ENCODE assay signal across 1 cellular context in the genomic region with DNA sequence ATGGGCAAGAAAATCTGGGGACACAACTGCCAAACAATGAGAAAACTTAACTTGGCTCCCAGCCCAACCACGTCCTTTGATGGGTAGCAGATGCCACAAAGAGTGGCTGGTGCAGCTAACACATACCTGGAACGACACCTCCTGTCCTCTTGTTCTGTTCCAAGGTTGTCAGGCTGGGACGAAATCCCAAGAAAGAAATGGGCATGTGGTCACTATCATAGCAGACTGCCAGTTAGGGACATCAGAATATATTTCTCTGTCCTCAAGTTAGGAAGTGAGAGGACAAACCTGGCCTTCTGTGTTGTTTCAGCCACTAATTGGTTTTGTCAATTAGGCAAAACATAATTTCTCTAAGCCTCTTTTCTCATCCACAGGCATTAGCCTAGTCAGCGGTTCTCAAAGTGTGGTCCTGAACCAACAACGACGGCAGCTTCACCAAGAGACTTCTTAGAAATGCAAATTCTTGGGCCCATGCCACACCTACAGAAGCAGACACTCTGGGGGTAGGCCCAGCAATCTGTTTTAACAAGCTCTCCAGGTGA.
A peak's percentile ranks its signal among the peaks of the same experiment; 100 is the strongest.
TF ChIP-seq lines count a peak whose summit lies in the region.

No MANE protein-coding gene starts in this region.

TF ChIP-seq in GM12878, 131 proteins besides CTCF, POLR2A, EP300 and RAD21 (continued from another document and continues in another):
- no peak for TF ChIP-seq RB1 (IDR thresholded peaks at IDR 0.05; ENCODE audit: borderline replicate concordance)
- TF ChIP-seq, protein P1, sequence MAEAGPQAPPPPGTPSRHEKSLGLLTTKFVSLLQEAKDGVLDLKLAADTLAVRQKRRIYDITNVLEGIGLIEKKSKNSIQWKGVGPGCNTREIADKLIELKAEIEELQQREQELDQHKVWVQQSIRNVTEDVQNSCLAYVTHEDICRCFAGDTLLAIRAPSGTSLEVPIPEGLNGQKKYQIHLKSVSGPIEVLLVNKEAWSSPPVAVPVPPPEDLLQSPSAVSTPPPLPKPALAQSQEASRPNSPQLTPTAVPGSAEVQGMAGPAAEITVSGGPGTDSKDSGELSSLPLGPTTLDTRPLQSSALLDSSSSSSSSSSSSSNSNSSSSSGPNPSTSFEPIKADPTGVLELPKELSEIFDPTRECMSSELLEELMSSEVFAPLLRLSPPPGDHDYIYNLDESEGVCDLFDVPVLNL (IDR thresholded peaks at IDR 0.05; ENCODE audit: low read depth, low read length), result no peak
- TF ChIP-seq, protein P2, sequence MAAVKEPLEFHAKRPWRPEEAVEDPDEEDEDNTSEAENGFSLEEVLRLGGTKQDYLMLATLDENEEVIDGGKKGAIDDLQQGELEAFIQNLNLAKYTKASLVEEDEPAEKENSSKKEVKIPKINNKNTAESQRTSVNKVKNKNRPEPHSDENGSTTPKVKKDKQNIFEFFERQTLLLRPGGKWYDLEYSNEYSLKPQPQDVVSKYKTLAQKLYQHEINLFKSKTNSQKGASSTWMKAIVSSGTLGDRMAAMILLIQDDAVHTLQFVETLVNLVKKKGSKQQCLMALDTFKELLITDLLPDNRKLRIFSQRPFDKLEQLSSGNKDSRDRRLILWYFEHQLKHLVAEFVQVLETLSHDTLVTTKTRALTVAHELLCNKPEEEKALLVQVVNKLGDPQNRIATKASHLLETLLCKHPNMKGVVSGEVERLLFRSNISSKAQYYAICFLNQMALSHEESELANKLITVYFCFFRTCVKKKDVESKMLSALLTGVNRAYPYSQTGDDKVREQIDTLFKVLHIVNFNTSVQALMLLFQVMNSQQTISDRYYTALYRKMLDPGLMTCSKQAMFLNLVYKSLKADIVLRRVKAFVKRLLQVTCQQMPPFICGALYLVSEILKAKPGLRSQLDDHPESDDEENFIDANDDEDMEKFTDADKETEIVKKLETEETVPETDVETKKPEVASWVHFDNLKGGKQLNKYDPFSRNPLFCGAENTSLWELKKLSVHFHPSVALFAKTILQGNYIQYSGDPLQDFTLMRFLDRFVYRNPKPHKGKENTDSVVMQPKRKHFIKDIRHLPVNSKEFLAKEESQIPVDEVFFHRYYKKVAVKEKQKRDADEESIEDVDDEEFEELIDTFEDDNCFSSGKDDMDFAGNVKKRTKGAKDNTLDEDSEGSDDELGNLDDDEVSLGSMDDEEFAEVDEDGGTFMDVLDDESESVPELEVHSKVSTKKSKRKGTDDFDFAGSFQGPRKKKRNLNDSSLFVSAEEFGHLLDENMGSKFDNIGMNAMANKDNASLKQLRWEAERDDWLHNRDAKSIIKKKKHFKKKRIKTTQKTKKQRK (IDR thresholded peaks at IDR 0.05; ENCODE audit: low read depth, low read length), result no peak
- no peak for TF ChIP-seq TCF12 (IDR thresholded peaks at IDR 0.05; ENCODE audit: low read depth, low read length)
- no peak for TF ChIP-seq SIN3A (IDR thresholded peaks at IDR 0.05; ENCODE audit: low read depth, low read length)
- TF ChIP-seq, protein P3, sequence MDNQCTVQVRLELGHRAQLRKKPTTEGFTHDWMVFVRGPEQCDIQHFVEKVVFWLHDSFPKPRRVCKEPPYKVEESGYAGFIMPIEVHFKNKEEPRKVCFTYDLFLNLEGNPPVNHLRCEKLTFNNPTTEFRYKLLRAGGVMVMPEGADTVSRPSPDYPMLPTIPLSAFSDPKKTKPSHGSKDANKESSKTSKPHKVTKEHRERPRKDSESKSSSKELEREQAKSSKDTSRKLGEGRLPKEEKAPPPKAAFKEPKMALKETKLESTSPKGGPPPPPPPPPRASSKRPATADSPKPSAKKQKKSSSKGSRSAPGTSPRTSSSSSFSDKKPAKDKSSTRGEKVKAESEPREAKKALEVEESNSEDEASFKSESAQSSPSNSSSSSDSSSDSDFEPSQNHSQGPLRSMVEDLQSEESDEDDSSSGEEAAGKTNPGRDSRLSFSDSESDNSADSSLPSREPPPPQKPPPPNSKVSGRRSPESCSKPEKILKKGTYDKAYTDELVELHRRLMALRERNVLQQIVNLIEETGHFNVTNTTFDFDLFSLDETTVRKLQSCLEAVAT (IDR thresholded peaks at IDR 0.05), result no peak
- no peak for TF ChIP-seq ZNF274 (IDR thresholded peaks at IDR 0.05; ENCODE audit: insufficient read depth, insufficient read length)
- TF ChIP-seq LARP7 (IDR thresholded peaks at IDR 0.05), result no peak
- no peak for TF ChIP-seq CHD2 (IDR thresholded peaks at IDR 0.05; ENCODE audit: borderline replicate concordance, low read depth, low read length)
- no peak for TF ChIP-seq HDGF (IDR thresholded peaks at IDR 0.05)
- no peak for TF ChIP-seq CREM (IDR thresholded peaks at IDR 0.05; ENCODE audit: low read depth)
- peak; percentile 77 for TF ChIP-seq POLR2AphosphoS5 (IDR thresholded peaks at IDR 0.05; ENCODE audit: low read length)
- TF ChIP-seq, protein P4, sequence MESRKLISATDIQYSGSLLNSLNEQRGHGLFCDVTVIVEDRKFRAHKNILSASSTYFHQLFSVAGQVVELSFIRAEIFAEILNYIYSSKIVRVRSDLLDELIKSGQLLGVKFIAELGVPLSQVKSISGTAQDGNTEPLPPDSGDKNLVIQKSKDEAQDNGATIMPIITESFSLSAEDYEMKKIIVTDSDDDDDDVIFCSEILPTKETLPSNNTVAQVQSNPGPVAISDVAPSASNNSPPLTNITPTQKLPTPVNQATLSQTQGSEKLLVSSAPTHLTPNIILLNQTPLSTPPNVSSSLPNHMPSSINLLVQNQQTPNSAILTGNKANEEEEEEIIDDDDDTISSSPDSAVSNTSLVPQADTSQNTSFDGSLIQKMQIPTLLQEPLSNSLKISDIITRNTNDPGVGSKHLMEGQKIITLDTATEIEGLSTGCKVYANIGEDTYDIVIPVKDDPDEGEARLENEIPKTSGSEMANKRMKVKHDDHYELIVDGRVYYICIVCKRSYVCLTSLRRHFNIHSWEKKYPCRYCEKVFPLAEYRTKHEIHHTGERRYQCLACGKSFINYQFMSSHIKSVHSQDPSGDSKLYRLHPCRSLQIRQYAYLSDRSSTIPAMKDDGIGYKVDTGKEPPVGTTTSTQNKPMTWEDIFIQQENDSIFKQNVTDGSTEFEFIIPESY (IDR thresholded peaks at IDR 0.05), result no peak
- no peak for TF ChIP-seq YY1 (IDR thresholded peaks at IDR 0.05; ENCODE audit: low read depth, low read length)
- no peak for TF ChIP-seq BRCA1 (IDR thresholded peaks at IDR 0.05; ENCODE audit: low read depth, low read length)
- TF ChIP-seq HCFC1 (IDR thresholded peaks at IDR 0.05; ENCODE audit: low read length), result no peak
- TF ChIP-seq, protein P5, sequence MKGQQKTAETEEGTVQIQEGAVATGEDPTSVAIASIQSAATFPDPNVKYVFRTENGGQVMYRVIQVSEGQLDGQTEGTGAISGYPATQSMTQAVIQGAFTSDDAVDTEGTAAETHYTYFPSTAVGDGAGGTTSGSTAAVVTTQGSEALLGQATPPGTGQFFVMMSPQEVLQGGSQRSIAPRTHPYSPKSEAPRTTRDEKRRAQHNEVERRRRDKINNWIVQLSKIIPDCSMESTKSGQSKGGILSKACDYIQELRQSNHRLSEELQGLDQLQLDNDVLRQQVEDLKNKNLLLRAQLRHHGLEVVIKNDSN (IDR thresholded peaks at IDR 0.05; ENCODE audit: borderline replicate concordance, extremely low read length, insufficient read depth, low read depth, low read length), result no peak
- TF ChIP-seq ZNF217 (IDR thresholded peaks at IDR 0.05), result no peak
- no peak for TF ChIP-seq NFXL1 (IDR thresholded peaks at IDR 0.05; ENCODE audit: borderline replicate concordance)
- no peak for TF ChIP-seq FOXM1 (IDR thresholded peaks at IDR 0.05; ENCODE audit: low read depth, low read length)
- no peak for TF ChIP-seq NR2F1 (conservative IDR thresholded peaks at IDR 0.05)
- TF ChIP-seq RAD51 (IDR thresholded peaks at IDR 0.05), result 0 out of 2 replicates have a peak, but pooled peaks have one; percentile 14
- TF ChIP-seq ETV6 (conservative IDR thresholded peaks at IDR 0.05 in 1 of 2, IDR thresholded peaks at IDR 0.05 in 1 of 2; ENCODE audit: borderline replicate concordance in 1 of 2, low read depth in 1 of 2), result no peak
- TF ChIP-seq RBBP5 (conservative IDR thresholded peaks at IDR 0.05), result no peak
- no peak for TF ChIP-seq HDAC2 (IDR thresholded peaks at IDR 0.05)
- TF ChIP-seq TAF1 (IDR thresholded peaks at IDR 0.05; ENCODE audit: borderline replicate concordance, low read depth, low read length), result peak; percentile 67; the same call in 1 of the 2 replicates
- TF ChIP-seq POLR2AphosphoS2 (IDR thresholded peaks at IDR 0.05; ENCODE audit: low read depth, low read length), result peak; percentile 64; the same call in 1 of the 2 replicates
- TF ChIP-seq GABPA (IDR thresholded peaks at IDR 0.05; ENCODE audit: low read depth), result no peak
- no peak for TF ChIP-seq CEBPB (IDR thresholded peaks at IDR 0.05; ENCODE audit: borderline replicate concordance in 1 of 2, low read depth in 2 of 2, low read length in 2 of 2)
- no peak for TF ChIP-seq CBX3 (IDR thresholded peaks at IDR 0.05; ENCODE audit: borderline replicate concordance, low read depth)
- TF ChIP-seq, protein P6, sequence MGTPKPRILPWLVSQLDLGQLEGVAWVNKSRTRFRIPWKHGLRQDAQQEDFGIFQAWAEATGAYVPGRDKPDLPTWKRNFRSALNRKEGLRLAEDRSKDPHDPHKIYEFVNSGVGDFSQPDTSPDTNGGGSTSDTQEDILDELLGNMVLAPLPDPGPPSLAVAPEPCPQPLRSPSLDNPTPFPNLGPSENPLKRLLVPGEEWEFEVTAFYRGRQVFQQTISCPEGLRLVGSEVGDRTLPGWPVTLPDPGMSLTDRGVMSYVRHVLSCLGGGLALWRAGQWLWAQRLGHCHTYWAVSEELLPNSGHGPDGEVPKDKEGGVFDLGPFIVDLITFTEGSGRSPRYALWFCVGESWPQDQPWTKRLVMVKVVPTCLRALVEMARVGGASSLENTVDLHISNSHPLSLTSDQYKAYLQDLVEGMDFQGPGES (IDR thresholded peaks at IDR 0.05), result no peak
- TF ChIP-seq ZNF622 (IDR thresholded peaks at IDR 0.05), result no peak
- TF ChIP-seq EZH2 (IDR thresholded peaks at IDR 0.05; ENCODE audit: borderline replicate concordance, control insufficient read depth, low read depth, low read length), result no peak
- TF ChIP-seq IKZF1 (conservative IDR thresholded peaks at IDR 0.05), result peak; percentile 62
- peak; percentile 90 for TF ChIP-seq MTA2 (IDR thresholded peaks at IDR 0.05; ENCODE audit: low read depth)
- TF ChIP-seq, protein P7, sequence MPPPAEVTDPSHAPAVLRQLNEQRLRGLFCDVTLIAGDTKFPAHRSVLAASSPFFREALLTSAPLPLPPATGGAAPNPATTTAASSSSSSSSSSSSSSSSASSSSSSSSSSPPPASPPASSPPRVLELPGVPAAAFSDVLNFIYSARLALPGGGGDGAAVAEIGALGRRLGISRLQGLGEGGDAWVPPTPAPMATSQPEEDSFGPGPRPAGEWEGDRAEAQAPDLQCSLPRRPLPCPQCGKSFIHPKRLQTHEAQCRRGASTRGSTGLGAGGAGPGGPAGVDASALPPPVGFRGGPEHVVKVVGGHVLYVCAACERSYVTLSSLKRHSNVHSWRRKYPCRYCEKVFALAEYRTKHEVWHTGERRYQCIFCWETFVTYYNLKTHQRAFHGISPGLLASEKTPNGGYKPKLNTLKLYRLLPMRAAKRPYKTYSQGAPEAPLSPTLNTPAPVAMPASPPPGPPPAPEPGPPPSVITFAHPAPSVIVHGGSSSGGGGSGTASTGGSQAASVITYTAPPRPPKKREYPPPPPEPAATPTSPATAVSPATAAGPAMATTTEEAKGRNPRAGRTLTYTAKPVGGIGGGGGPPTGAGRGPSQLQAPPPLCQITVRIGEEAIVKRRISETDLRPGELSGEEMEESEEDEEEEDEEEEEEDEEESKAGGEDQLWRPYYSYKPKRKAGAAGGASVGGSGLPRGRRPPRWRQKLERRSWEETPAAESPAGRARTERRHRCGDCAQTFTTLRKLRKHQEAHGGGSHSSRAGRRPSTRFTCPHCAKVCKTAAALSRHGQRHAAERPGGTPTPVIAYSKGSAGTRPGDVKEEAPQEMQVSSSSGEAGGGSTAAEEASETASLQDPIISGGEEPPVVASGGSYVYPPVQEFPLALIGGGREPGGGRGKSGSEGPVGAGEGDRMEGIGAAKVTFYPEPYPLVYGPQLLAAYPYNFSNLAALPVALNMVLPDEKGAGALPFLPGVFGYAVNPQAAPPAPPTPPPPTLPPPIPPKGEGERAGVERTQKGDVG (CRISPR knock-in tag; IDR thresholded peaks at IDR 0.05), result no peak
- no peak for TF ChIP-seq CREB1 (IDR thresholded peaks at IDR 0.05; ENCODE audit: low read depth)
- TF ChIP-seq, protein P8, sequence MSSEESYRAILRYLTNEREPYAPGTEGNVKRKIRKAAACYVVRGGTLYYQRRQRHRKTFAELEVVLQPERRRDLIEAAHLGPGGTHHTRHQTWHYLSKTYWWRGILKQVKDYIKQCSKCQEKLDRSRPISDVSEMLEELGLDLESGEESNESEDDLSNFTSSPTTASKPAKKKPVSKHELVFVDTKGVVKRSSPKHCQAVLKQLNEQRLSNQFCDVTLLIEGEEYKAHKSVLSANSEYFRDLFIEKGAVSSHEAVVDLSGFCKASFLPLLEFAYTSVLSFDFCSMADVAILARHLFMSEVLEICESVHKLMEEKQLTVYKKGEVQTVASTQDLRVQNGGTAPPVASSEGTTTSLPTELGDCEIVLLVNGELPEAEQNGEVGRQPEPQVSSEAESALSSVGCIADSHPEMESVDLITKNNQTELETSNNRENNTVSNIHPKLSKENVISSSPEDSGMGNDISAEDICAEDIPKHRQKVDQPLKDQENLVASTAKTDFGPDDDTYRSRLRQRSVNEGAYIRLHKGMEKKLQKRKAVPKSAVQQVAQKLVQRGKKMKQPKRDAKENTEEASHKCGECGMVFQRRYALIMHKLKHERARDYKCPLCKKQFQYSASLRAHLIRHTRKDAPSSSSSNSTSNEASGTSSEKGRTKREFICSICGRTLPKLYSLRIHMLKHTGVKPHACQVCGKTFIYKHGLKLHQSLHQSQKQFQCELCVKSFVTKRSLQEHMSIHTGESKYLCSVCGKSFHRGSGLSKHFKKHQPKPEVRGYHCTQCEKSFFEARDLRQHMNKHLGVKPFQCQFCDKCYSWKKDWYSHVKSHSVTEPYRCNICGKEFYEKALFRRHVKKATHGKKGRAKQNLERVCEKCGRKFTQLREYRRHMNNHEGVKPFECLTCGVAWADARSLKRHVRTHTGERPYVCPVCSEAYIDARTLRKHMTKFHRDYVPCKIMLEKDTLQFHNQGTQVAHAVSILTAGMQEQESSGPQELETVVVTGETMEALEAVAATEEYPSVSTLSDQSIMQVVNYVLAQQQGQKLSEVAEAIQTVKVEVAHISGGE (CRISPR knock-in tag; IDR thresholded peaks at IDR 0.05), result no peak
- TF ChIP-seq, protein P9, sequence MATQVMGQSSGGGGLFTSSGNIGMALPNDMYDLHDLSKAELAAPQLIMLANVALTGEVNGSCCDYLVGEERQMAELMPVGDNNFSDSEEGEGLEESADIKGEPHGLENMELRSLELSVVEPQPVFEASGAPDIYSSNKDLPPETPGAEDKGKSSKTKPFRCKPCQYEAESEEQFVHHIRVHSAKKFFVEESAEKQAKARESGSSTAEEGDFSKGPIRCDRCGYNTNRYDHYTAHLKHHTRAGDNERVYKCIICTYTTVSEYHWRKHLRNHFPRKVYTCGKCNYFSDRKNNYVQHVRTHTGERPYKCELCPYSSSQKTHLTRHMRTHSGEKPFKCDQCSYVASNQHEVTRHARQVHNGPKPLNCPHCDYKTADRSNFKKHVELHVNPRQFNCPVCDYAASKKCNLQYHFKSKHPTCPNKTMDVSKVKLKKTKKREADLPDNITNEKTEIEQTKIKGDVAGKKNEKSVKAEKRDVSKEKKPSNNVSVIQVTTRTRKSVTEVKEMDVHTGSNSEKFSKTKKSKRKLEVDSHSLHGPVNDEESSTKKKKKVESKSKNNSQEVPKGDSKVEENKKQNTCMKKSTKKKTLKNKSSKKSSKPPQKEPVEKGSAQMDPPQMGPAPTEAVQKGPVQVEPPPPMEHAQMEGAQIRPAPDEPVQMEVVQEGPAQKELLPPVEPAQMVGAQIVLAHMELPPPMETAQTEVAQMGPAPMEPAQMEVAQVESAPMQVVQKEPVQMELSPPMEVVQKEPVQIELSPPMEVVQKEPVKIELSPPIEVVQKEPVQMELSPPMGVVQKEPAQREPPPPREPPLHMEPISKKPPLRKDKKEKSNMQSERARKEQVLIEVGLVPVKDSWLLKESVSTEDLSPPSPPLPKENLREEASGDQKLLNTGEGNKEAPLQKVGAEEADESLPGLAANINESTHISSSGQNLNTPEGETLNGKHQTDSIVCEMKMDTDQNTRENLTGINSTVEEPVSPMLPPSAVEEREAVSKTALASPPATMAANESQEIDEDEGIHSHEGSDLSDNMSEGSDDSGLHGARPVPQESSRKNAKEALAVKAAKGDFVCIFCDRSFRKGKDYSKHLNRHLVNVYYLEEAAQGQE (IDR thresholded peaks at IDR 0.05; ENCODE audit: low read depth, low read length), result no peak
